8 cellular contexts compared by ENCODE assay signal in the genomic region with DNA sequence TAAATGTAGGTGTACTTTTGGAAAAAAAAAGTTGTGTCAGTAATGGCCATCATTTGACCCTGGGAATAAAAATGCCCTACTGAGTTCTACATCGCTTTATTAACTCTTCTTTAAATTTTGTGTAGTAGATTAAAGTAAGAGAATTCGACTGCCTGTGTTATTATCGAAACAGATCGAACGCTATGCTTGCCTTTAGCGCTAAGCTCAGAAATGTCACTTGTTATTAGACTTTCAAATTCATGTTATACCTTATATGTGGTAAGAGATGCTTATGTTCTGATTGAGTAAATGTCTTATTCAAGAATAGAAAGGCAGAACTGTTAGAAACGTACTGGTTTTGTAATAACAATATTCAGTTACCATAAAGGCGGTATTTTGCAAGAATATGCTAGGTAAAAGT. TPM values are rescaled to one million over a fixed set of nuclear protein-coding genes. Genes with fewer than 3 reads are reported as not detected.
DNase-seq lines count a peak whose midpoint lies in the region; ATAC-seq, FAIRE-seq and TF ChIP-seq lines count a peak whose summit lies in the region.

No MANE protein-coding gene starts in this region.

- no peaks in the 10 kb centered on the region for H3K9me3 ChIP-seq in ascending aorta
- no peaks in the 10 kb centered on the region for H3K9me3 ChIP-seq in kidney (ENCODE audit: control insufficient read depth in 1 of 2, low read length in 2 of 2)
- H3K9me3 ChIP-seq in thoracic aorta, result no peaks in the 10 kb centered on the region

- H3K27me3 ChIP-seq in ascending aorta (no peaks in the 10 kb centered on the region), thoracic aorta (replicated peaks; ENCODE audit: insufficient read depth) (no peaks in the 10 kb centered on the region)

- CTCF ChIA-PET in activated CD8-positive, alpha-beta memory T cell treated with anti-CD3 and anti-CD28 coated beads, Interleukin-2, amount 10 ng/mL, durations not matched to agents 7 days and 5 days (lab: Charles Lee), result interaction anchor here (0.9 to 3.6 kb wide), 4 partner anchors 10 to 34 kb away, joined by 3 to 52 read pairs (median 14); no protein-coding TSS in a partner anchor

- H3K27me3 Mint-ChIP-seq in activated CD8-positive, alpha-beta memory T cell treated with anti-CD3 and anti-CD28 coated beads, Interleukin-2, amount 10 ng/mL, durations not matched to agents 7 days and 5 days, result no peaks in the 10 kb centered on the region

- peaks cover 8% of the 10 kb centered on the region for H3K9me3 Mint-ChIP-seq in activated CD8-positive, alpha-beta memory T cell treated with anti-CD3 and anti-CD28 coated beads, Interleukin-2, amount 10 ng/mL, durations not matched to agents 7 days and 5 days (ENCODE audit: low read depth)

- H3K4me3 Mint-ChIP-seq in activated CD8-positive, alpha-beta memory T cell treated with anti-CD3 and anti-CD28 coated beads, Interleukin-2, amount 10 ng/mL, durations not matched to agents 7 days and 5 days, result peak overlapping the region; percentile 100

- FAIRE-seq in kidney (lab: Jason Lieb, UNC), result no peak

- intact Hi-C loops in ascending aorta (cut with DNase I), result loop anchor here (5.0 to 10.0 kb wide), 4 partner anchors 34 to 1138 kb away; a partner anchor contains a TSS
- intact Hi-C loops in kidney (cut with DNase I), result no loop called here

- TF ChIP-seq CTCF in ascending aorta (IDR thresholded peaks at IDR 0.05) (no peak), kidney (IDR thresholded peaks at IDR 0.05; ENCODE audit: borderline replicate concordance, extremely low read depth, insufficient read depth) (no peak), thoracic aorta (IDR thresholded peaks at IDR 0.05) (no peak)

- no peak for ATAC-seq in activated CD8-positive, alpha-beta memory T cell treated with anti-CD3 and anti-CD28 coated beads, Interleukin-2, amount 10 ng/mL, durations not matched to agents 7 days and 5 days
- ATAC-seq in thoracic aorta (ENCODE audit: insufficient number of reproducible peaks, low FRiP score, low read depth) (no peak), HG03159 (IDR thresholded peaks at IDR 0.05; ENCODE audit: unreplicated experiment) (no peak)

- peaks cover 57% of the 10 kb centered on the region for H3K4me1 Mint-ChIP-seq in activated CD8-positive, alpha-beta memory T cell treated with anti-CD3 and anti-CD28 coated beads, Interleukin-2, amount 10 ng/mL, durations not matched to agents 7 days and 5 days

- H3K36me3 ChIP-seq in ascending aorta (no peaks in the 10 kb centered on the region), kidney (ENCODE audit: control insufficient read depth in 1 of 2, insufficient read depth in 2 of 2, low read length in 2 of 2) (no peaks in the 10 kb centered on the region), thoracic aorta (no peaks in the 10 kb centered on the region)

- no peak for DNase-seq in activated CD8-positive, alpha-beta memory T cell treated with anti-CD3 and anti-CD28 coated beads, Interleukin-2, amount 10 ng/mL, durations not matched to agents 7 days and 5 days
- DNase-seq in activated CD8-positive, alpha-beta memory T cell treated with anti-CD3 and anti-CD28 coated beads for 24 hours, result no peak
- DNase-seq in ascending aorta (ENCODE audit: low spot score in 2 of 2) (no peak), kidney (no peak), thoracic aorta (ENCODE audit: low spot score) (no peak), NCI-H226 (no peak)
- no peak for DNase-seq in activated naive CD4-positive, alpha-beta T cell treated with anti-CD3 and anti-CD28 coated beads, Interleukin-2, amount 50 U/mL, for 16 hours

- peak overlapping the region; percentile 18 to 92 for H3K9ac ChIP-seq in kidney (ENCODE audit: low read length in 2 of 2)

- H3K4me3 ChIP-seq in ascending aorta (peak overlapping the region; percentile 67 to 91), kidney (ENCODE audit: low read length in 2 of 2) (peak overlapping the region; percentile 91 to 100), thoracic aorta (peak overlapping the region; percentile 89)

- H3K36me3 Mint-ChIP-seq in activated CD8-positive, alpha-beta memory T cell treated with anti-CD3 and anti-CD28 coated beads, Interleukin-2, amount 10 ng/mL, durations not matched to agents 7 days and 5 days, result peaks cover 58% of the 10 kb centered on the region

- H3K27ac ChIP-seq in ascending aorta, result peak overlapping the region; percentile 97 to 98
- H3K27ac ChIP-seq in kidney (ENCODE audit: low read depth in 2 of 2, low read length in 2 of 2), result peak overlapping the region in 1 of 2 donors; percentile 98
- peak overlapping the region in 1 of 2 donors; percentile 97 for H3K27ac ChIP-seq in thoracic aorta

- H3K27ac Mint-ChIP-seq in activated CD8-positive, alpha-beta memory T cell treated with anti-CD3 and anti-CD28 coated beads, Interleukin-2, amount 10 ng/mL, durations not matched to agents 7 days and 5 days, result peak overlapping the region; percentile 100

- H3K4me1 ChIP-seq in ascending aorta, result peaks cover 0 to 25% of the 10 kb centered on the region in 2 donors
- peaks cover 6 to 11% of the 10 kb centered on the region in 2 donors for H3K4me1 ChIP-seq in kidney (ENCODE audit: control insufficient read depth in 1 of 2, insufficient read depth in 1 of 2, low read depth in 1 of 2, low read length in 2 of 2)
- peaks cover 33 to 56% of the 10 kb centered on the region in 2 donors for H3K4me1 ChIP-seq in thoracic aorta (ENCODE audit: control insufficient read depth in 1 of 2, low read depth in 2 of 2)

RNA-seq across cellular contexts. Expression of a gene that starts 1.4 kb away (rescaled TPM):
- total RNA-seq in activated CD8-positive, alpha-beta memory T cell treated with anti-CD3 and anti-CD28 coated beads, Interleukin-2, amount 10 ng/mL, durations not matched to agents 7 days and 5 days, result 100 to 1,000 TPM; 109 to 124 TPM
- total RNA-seq in ascending aorta (25.7 TPM), kidney (140 TPM), thoracic aorta (100 to 1,000 TPM; 103 to 176 TPM)
- 118 TPM for polyA plus RNA-seq in kidney (ENCODE audit: insufficient read depth, low read depth, low replicate concordance)
